Comparison of ENCODE assay signal across 22 cellular contexts in genomic region chr3:45120615-45121158, GRCh38. TPM values are rescaled to one million over a fixed set of nuclear protein-coding genes. Genes with fewer than 3 reads are reported as not detected.
DNase-seq lines count a peak whose midpoint lies in the region; ATAC-seq and TF ChIP-seq lines count a peak whose summit lies in the region.
"Had no signal": no experiment of that assay in that cellular context is flagged by ENCODE, and none has a peak within 500 bp of the region (broad histone marks: within the 10 kb centered on the region; RNA-seq: fewer than 3 reads in every experiment).

No MANE protein-coding gene starts in this region.

- no peak overlapping the region for H3K18ac ChIP-seq in H9 (ENCODE audit: insufficient read length, low read depth, low read length)

- H3K27ac ChIP-seq in H9 (ENCODE audit: insufficient read length, low read depth, low read length) (no peak overlapping the region), RWPE2 (ENCODE audit: poor library complexity, severe bottlenecking) (peak overlapping the region; percentile 100), fibroblast of lung (ENCODE audit: insufficient read depth, low read length) (peak overlapping the region; percentile 7), stomach (peak overlapping the region; percentile 62 to 78 (median 76))
- H3K27ac ChIP-seq: upper lobe of right lung had no signal

- H3K36me3 ChIP-seq in RWPE2 (ENCODE audit: low read depth) (peaks cover 62% of the 10 kb centered on the region), fibroblast of lung (ENCODE audit: control insufficient read depth, insufficient read depth, low read length) (no peaks in the 10 kb centered on the region), stomach (peaks cover 0 to 3% (median 0%) of the 10 kb centered on the region in 4 donors)
- H3K36me3 ChIP-seq: upper lobe of right lung had no signal

- no CpG with 5 or more reads among the region's 10 CpGs for WGBS in H9 (ENCODE audit: extremely low coverage, insufficient read length, low lambda C conversion rate)
- WGBS in stomach, 5 donors, result 75 to 83% (median 79%) methylated on average over 10 of the region's 10 CpGs

- no peaks in the 10 kb centered on the region for H3K23me2 ChIP-seq in H9 (ENCODE audit: insufficient read length, low read depth, low read length, poor library complexity, severe bottlenecking)

- intact Hi-C loops in stomach (cut with DNase I; ENCODE audit: low total_unique reads), result no loop called here

- no peak overlapping the region for H3K4me3 Mint-ChIP-seq in H9
- H3K4me3 Mint-ChIP-seq: activated CD8-positive, alpha-beta memory T cell treated with anti-CD3 and anti-CD28 coated beads, Interleukin-2, amount 10 ng/mL, durations not matched to agents 7 days and 5 days; activated naive CD8-positive, alpha-beta T cell treated with anti-CD3 and anti-CD28 coated beads for 36 hours; activated T-helper 1 cell treated with anti-CD3 and anti-CD28 coated beads, Interleukin-12 subunit alpha, Interleukin-12 subunit beta, Interleukin-2, Interleukin-4 antibody, amounts not matched to agents 30 ng/mL and 10 ng/mL and 1 ng/mL, durations not matched to agents 14 hours and 24 hours and 36 hours; memory B cell; stimulated activated naive CD8-positive, alpha-beta T cell treated with anti-CD3 and anti-CD28 coated beads, Interleukin-15, amount 100 ng/mL, for 72 hours had no signal

- H3K27me3 Mint-ChIP-seq in H9 (ENCODE audit: low read depth), result no peaks in the 10 kb centered on the region; the same call in 1 of the 2 replicates
- H3K27me3 Mint-ChIP-seq: progenitor cell of endocrine pancreas had no signal

- no peak for TF ChIP-seq EP300 in stomach (IDR thresholded peaks at IDR 0.05)

- H3K79me2 ChIP-seq in H9 (ENCODE audit: insufficient read depth, low read length) (no peaks in the 10 kb centered on the region), fibroblast of lung (ENCODE audit: control insufficient read depth, insufficient read depth, low read length) (peaks cover 13% of the 10 kb centered on the region)

- no peak overlapping the region for H4K5ac ChIP-seq in H9 (ENCODE audit: insufficient read length, low read depth, low read length)

- no peak overlapping the region for H3K14ac ChIP-seq in H9 (ENCODE audit: insufficient read depth, low read length)

- no peak for ATAC-seq in RWPE2 (ENCODE audit: low read depth)
- no peak for ATAC-seq in GM18498 (IDR thresholded peaks at IDR 0.05; ENCODE audit: unreplicated experiment)
- ATAC-seq in GM21825 (IDR thresholded peaks at IDR 0.05; ENCODE audit: unreplicated experiment), result no peak
- ATAC-seq: activated CD8-positive, alpha-beta memory T cell treated with anti-CD3 and anti-CD28 coated beads, Interleukin-2, amount 10 ng/mL, durations not matched to agents 7 days and 5 days; stimulated activated naive CD8-positive, alpha-beta T cell treated with anti-CD3 and anti-CD28 coated beads, Interleukin-15, amount 100 ng/mL, for 72 hours; upper lobe of right lung had no signal

- H3K9me3 Mint-ChIP-seq in H9, result no peaks in the 10 kb centered on the region
- H3K9me3 Mint-ChIP-seq: activated naive CD8-positive, alpha-beta T cell treated with anti-CD3 and anti-CD28 coated beads for 36 hours; activated T-helper 1 cell treated with anti-CD3 and anti-CD28 coated beads, Interleukin-12 subunit alpha, Interleukin-12 subunit beta, Interleukin-2, Interleukin-4 antibody, amounts not matched to agents 30 ng/mL and 10 ng/mL and 1 ng/mL, durations not matched to agents 14 hours and 24 hours and 36 hours; memory B cell; stimulated activated naive CD8-positive, alpha-beta T cell treated with anti-CD3 and anti-CD28 coated beads, Interleukin-15, amount 100 ng/mL, for 72 hours had no signal

- peak overlapping the region in 1 of 3 experiments; percentile 12; a peak in 2 of 7 replicates for H3K27ac Mint-ChIP-seq in H9
- H3K27ac Mint-ChIP-seq: activated naive CD8-positive, alpha-beta T cell treated with anti-CD3 and anti-CD28 coated beads for 36 hours; activated T-helper 1 cell treated with anti-CD3 and anti-CD28 coated beads, Interleukin-12 subunit alpha, Interleukin-12 subunit beta, Interleukin-2, Interleukin-4 antibody, amounts not matched to agents 30 ng/mL and 10 ng/mL and 1 ng/mL, durations not matched to agents 14 hours and 24 hours and 36 hours; memory B cell; stimulated activated naive CD8-positive, alpha-beta T cell treated with anti-CD3 and anti-CD28 coated beads, Interleukin-15, amount 100 ng/mL, for 72 hours had no signal

- H3K9me3 ChIP-seq in H9 (ENCODE audit: control insufficient read depth, low read depth, low read length) (no peaks in the 10 kb centered on the region), RWPE2 (ENCODE audit: severe bottlenecking) (no peaks in the 10 kb centered on the region), fibroblast of lung (ENCODE audit: control insufficient read depth, insufficient read depth, low read depth, low read length) (no peaks in the 10 kb centered on the region), stomach (no peaks in the 10 kb centered on the region)
- H3K9me3 ChIP-seq: upper lobe of right lung had no signal

- no peak overlapping the region for H3K4ac ChIP-seq in H9 (ENCODE audit: low read depth, low read length)

- TF ChIP-seq POLR2A in stomach (IDR thresholded peaks at IDR 0.05), result no peak

- no peak overlapping the region for H3K4me2 ChIP-seq in H9 (ENCODE audit: insufficient read depth, insufficient read length, low read length)
- H3K4me2 ChIP-seq in fibroblast of lung (ENCODE audit: extremely low read depth, insufficient read depth, low read length), result no peak overlapping the region

- H3K56ac ChIP-seq in H9 (ENCODE audit: insufficient read length, low read depth, low read length), result no peak overlapping the region

- DNase-seq in H9, result no peak
- DNase-seq in RWPE2 (ENCODE audit: low spot score), result no peak
- no peak for DNase-seq in fibroblast of lung (ENCODE audit: low read depth in 2 of 2)
- no peak for DNase-seq in stomach
- no peak for DNase-seq in NCI-H2107 (lab: John Stamatoyannopoulos, UW)
- DNase-seq: activated CD4-positive, alpha-beta T cell treated with anti-CD3 and anti-CD28 coated beads for 4 hours; activated CD8-positive, alpha-beta memory T cell treated with anti-CD3 and anti-CD28 coated beads, Interleukin-2, amount 10 ng/mL, durations not matched to agents 7 days and 5 days; activated naive CD8-positive, alpha-beta T cell treated with anti-CD3 and anti-CD28 coated beads for 36 hours; MM.1S; NCI-H1694; NCI-H748 treated with DMSO at 0.1 percent for 48 hours; SIG-M5; stimulated activated CD4-positive, alpha-beta T cell treated with anti-CD3 and anti-CD28 coated beads, Interleukin-4, amount 100 ng/mL, for 1 hour; stimulated activated naive CD8-positive, alpha-beta T cell treated with anti-CD3 and anti-CD28 coated beads, Interleukin-15, amount 100 ng/mL, for 72 hours; T-helper 1 cell; upper lobe of right lung had no signal

- no peaks in the 10 kb centered on the region for H3K79me1 ChIP-seq in H9 (ENCODE audit: insufficient read depth, low read depth, low read length, poor library complexity, severe bottlenecking)

- no peak overlapping the region for H2BK120ac ChIP-seq in H9 (ENCODE audit: low read depth, low read length, poor library complexity, severe bottlenecking)

- H4K20me1 ChIP-seq in H9 (ENCODE audit: control insufficient read depth, insufficient read depth, insufficient read length) (no peaks in the 10 kb centered on the region), fibroblast of lung (ENCODE audit: control insufficient read depth, extremely low read depth, insufficient read depth, low read length) (no peaks in the 10 kb centered on the region)

- no peak overlapping the region for H4K8ac ChIP-seq in H9 (replicated peaks; ENCODE audit: insufficient read length, low read depth, low read length)

- H3K27me3 ChIP-seq in H9 (ENCODE audit: insufficient read depth, low read length) (no peaks in the 10 kb centered on the region), RWPE2 (ENCODE audit: insufficient read depth, poor library complexity, severe bottlenecking) (no peaks in the 10 kb centered on the region), fibroblast of lung (ENCODE audit: control insufficient read depth, insufficient read depth, low read length) (no peaks in the 10 kb centered on the region), stomach (no peaks in the 10 kb centered on the region)
- H3K27me3 ChIP-seq: upper lobe of right lung had no signal

- no peak overlapping the region for H3K23ac ChIP-seq in H9 (ENCODE audit: insufficient read length, low read depth, low read length)

- no peak overlapping the region for H3T11ph ChIP-seq in H9 (ENCODE audit: low read length)

- H3K4me1 Mint-ChIP-seq in H9, result peaks cover 2 to 6% of the 10 kb centered on the region in 2 experiments; a peak in 2 of 4 replicates
- H3K4me1 Mint-ChIP-seq: memory B cell had no signal

- H3K4me3 ChIP-seq in RWPE2 (ENCODE audit: severe bottlenecking) (no peak overlapping the region), fibroblast of lung (replicated peaks in 1 of 4; ENCODE audit: control extremely low read depth in 1 of 4, insufficient read depth in 1 of 4, low read depth in 3 of 4, low read length in 4 of 4) (no peak overlapping the region), stomach (no peak overlapping the region)
- H3K4me3 ChIP-seq: upper lobe of right lung had no signal

- no peak overlapping the region for H2BK5ac ChIP-seq in H9 (ENCODE audit: insufficient read length, low read length)

- H2BK20ac ChIP-seq in H9 (ENCODE audit: low read depth, low read length, poor library complexity, severe bottlenecking), result no peak overlapping the region

- TF ChIP-seq CTCF in H9 (conservative IDR thresholded peaks at IDR 0.05) (0 out of 3 replicates have a peak, but pooled peaks have one; percentile 17), RWPE2 (IDR thresholded peaks at IDR 0.05; ENCODE audit: poor library complexity, severe bottlenecking) (no peak), fibroblast of lung (conservative IDR thresholded peaks at IDR 0.05 in 1 of 2, IDR thresholded peaks at IDR 0.05 in 1 of 2; ENCODE audit: low read depth in 1 of 2, low read length in 2 of 2) (no peak), stomach (IDR thresholded peaks at IDR 0.05) (no peak)

- H3K4me1 ChIP-seq in H9 (ENCODE audit: insufficient read depth, low read length) (no peaks in the 10 kb centered on the region; the same call in 1 of the 2 replicates), RWPE2 (ENCODE audit: insufficient read depth, poor library complexity, severe bottlenecking) (peaks cover 61% of the 10 kb centered on the region), fibroblast of lung (ENCODE audit: control insufficient read depth, extremely low read depth, insufficient read depth, low read length) (peaks cover 42% of the 10 kb centered on the region), stomach (peaks cover 25 to 64% (median 43%) of the 10 kb centered on the region in 4 donors)
- H3K4me1 ChIP-seq: upper lobe of right lung had no signal

- no peak overlapping the region for H4K91ac ChIP-seq in H9 (ENCODE audit: insufficient read length, low read depth, low read length)

- peaks cover 0 to 3% (median 0%) of the 10 kb centered on the region in 3 experiments; a peak in 2 of 7 replicates for H3K36me3 Mint-ChIP-seq in H9 (ENCODE audit: insufficient read depth in 1 of 3, low read depth in 3 of 3)
- H3K36me3 Mint-ChIP-seq: activated naive CD8-positive, alpha-beta T cell treated with anti-CD3 and anti-CD28 coated beads for 36 hours; memory B cell had no signal

- no peak overlapping the region for H2BK15ac ChIP-seq in H9 (ENCODE audit: low read depth, low read length)

- no peak overlapping the region for H3K9ac ChIP-seq in H9 (ENCODE audit: extremely low read depth, insufficient read length, low read length)
- no peak overlapping the region for H3K9ac ChIP-seq in fibroblast of lung (ENCODE audit: insufficient read depth, low read length)

- H2BK12ac ChIP-seq in H9 (ENCODE audit: insufficient read length, low read depth, low read length), result no peak overlapping the region

- H2AFZ ChIP-seq in H9 (ENCODE audit: low read length) (no peak overlapping the region), fibroblast of lung (ENCODE audit: low read length) (no peak overlapping the region)

- no peak overlapping the region for H2AK5ac ChIP-seq in H9 (ENCODE audit: insufficient read length, low read length)

RNA-seq across cellular contexts. Expression of gene CDCP1, which starts 25.5 kb away (rescaled TPM):
- total RNA-seq in H9 (2021), result 12.9 and 14.1 TPM in 2 replicates
- total RNA-seq in fibroblast of lung, result 16.9 and 56.1 TPM in 2 replicates
- polyA plus RNA-seq in fibroblast of lung, result 25.6 and 59.1 TPM in 2 replicates
- polyA plus RNA-seq in fibroblast of lung (2012), result 23.2 and 42.4 TPM in 2 replicates
- polyA minus RNA-seq in fibroblast of lung (ENCODE audit: low replicate concordance), result 101 and 225 TPM in 2 replicates
- total RNA-seq in stomach, result 10 to 100 TPM in 2 of 5 donors, 1 to 10 TPM in 3; 4.1 to 24.5 (median 8.4) TPM
- 1 to 10 TPM; 4.1 to 9.9 (median 7.8) TPM for polyA plus RNA-seq in stomach
- polyA plus RNA-seq: neural cell had no signal
